ENCODE assay signal across 10 cellular contexts in the genomic region with DNA sequence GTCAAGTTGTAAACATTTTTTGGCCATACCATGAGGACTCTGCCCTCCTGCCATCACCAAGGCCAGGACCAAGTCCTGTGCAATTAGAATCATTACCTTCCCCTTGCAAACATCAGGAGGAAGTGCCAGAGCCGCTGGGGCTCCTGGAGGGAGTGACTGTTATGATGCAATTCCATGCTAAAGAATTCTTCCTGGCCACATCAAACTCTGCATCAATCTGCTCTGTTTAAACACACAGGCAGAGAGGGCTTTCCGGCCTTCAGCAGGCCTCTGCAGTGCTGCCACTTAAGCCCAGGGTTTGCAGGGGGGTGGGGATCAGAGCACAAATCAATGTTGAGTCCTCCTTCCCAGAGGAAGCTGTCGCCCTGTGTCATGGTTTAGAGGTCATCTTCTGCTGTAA. TPM values are rescaled to one million over a fixed set of nuclear protein-coding genes. Genes with fewer than 3 reads are reported as not detected.
DNase-seq lines count a peak whose midpoint lies in the region; ATAC-seq, FAIRE-seq and TF ChIP-seq lines count a peak whose summit lies in the region.
"Had no signal": no experiment of that assay in that cellular context is flagged by ENCODE, and none has a peak within 500 bp of the region (broad histone marks: within the 10 kb centered on the region; RNA-seq: fewer than 3 reads in every experiment).

No MANE protein-coding gene starts in this region.

- peaks cover 2 to 5% of the 10 kb centered on the region in 2 donors for H3K4me1 ChIP-seq in small intestine (ENCODE audit: control insufficient read depth in 2 of 2, insufficient read depth in 1 of 2, low read depth in 1 of 2, low read length in 1 of 2)

- H3K4me3 ChIP-seq in fibroblast of mammary gland (ENCODE audit: control insufficient read depth, low read depth, low read length) (no peak overlapping the region), small intestine (ENCODE audit: low read depth in 1 of 2, low read length in 2 of 2) (no peak overlapping the region)
- H3K4me3 ChIP-seq: upper lobe of left lung had no signal

- TF ChIP-seq POLR2A in GM18505 (IDR thresholded peaks at IDR 0.05; ENCODE audit: borderline replicate concordance, extremely low read depth, insufficient read depth, insufficient read length): no peak

- peak overlapping the region; percentile 20 to 68 for H3K27ac ChIP-seq in small intestine (ENCODE audit: low read depth in 1 of 2, low read length in 1 of 2)

- WGBS in small intestine, 3 donors: 18 to 26% (median 21%) methylated on average over 3 of the region's 3 CpGs

- ATAC-seq in HG02938 (IDR thresholded peaks at IDR 0.05; ENCODE audit: unreplicated experiment): no peak
- ATAC-seq in GM18505 (IDR thresholded peaks at IDR 0.05; ENCODE audit: unreplicated experiment): no peak

- no peak for TF ChIP-seq CTCF in fibroblast of mammary gland (conservative IDR thresholded peaks at IDR 0.05; ENCODE audit: control insufficient read depth, insufficient read depth, low read depth, low read length)

- DNase-seq in NCI-H510A treated with DMSO at 0.1 percent for 48 hours (lab: John Stamatoyannopoulos, UW) (peak; percentile 9), NCI-H510A (lab: John Stamatoyannopoulos, UW) (no peak), fibroblast of mammary gland (ENCODE audit: low read depth) (peak; percentile 29), small intestine (peak; percentile 74), HuH-7.5 (ENCODE audit: low spot score) (no peak)
- DNase-seq: SK-N-SH had no signal

- H3K27me3 ChIP-seq in small intestine (ENCODE audit: control insufficient read depth in 2 of 2, insufficient read depth in 2 of 2, low read length in 2 of 2): no peaks in the 10 kb centered on the region
- H3K27me3 ChIP-seq: upper lobe of left lung had no signal

- H3K9me3 ChIP-seq in small intestine (ENCODE audit: control insufficient read depth, low read depth): no peaks in the 10 kb centered on the region
- H3K9me3 ChIP-seq: SK-N-SH, upper lobe of left lung had no signal

- H3K36me3 ChIP-seq in small intestine (ENCODE audit: control insufficient read depth in 2 of 2, insufficient read depth in 2 of 2, low read length in 2 of 2): peaks cover 0 to 2% of the 10 kb centered on the region in 2 donors

- no peak for FAIRE-seq in small intestine (lab: Jason Lieb, UNC)

TF ChIP-seq in PFSK-1, 5 proteins besides CTCF, POLR2A, EP300 and RAD21:
- TF ChIP-seq FOXP2 (optimal IDR thresholded peaks at IDR 0.05; ENCODE audit: borderline replicate concordance, extremely low read depth, extremely low read length, insufficient read depth) (peak; percentile 16), POLR2AphosphoS5 (IDR thresholded peaks at IDR 0.05; ENCODE audit: low read depth, low read length) (no peak)

RNA-seq across cellular contexts. Expression of gene CTBP2, which starts 58.1 kb away (rescaled TPM):
- polyA plus RNA-seq in PFSK-1 (2012; ENCODE audit: insufficient read length, low read depth): 100 TPM
- 10 to 100 TPM; 38.1 to 52.6 (median 45.6) TPM for polyA plus RNA-seq in small intestine

Comparison
In these comparisons a context has a peak if more than half of its experiments do, and no peak if none do; other contexts are left out.
1. DNase-seq: peak in NCI-H510A treated with DMSO at 0.1 percent for 48 hours (single experiment), fibroblast of mammary gland (single experiment) and small intestine (single experiment); none in NCI-H510A (single experiment) and HuH-7.5 (single experiment).